ENCODE assay signal across 3 cellular contexts in the genomic region with DNA sequence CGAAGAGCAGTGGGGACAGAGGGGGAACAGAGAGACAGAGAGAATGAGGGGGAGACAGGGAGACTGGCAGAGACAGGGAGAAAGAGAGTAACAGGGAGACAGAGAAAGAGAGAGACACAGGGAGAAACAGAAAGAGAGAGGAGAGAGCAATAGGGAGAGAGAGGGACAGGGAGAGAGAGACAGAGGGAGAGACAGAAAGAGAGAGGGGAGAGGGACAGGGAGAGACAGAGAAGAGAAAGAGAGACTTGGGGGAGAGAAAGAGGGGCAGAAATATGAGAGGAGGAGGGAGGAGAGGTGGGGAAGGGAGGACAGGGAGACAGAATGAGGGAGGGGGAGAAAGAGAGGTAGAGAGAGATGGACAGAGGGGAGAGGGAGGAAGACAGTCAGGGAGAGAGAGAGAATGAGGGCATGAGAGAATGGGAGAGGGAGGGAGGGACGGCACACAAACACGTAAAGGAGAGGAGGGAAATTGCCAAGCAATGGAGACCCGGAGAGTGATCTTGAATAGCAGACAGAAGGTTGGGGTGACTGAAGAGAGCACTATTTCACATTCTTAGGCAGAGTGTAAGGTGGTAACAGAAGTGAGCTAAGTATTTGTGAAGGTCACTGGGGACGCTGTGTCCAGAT.
TF ChIP-seq lines count a peak whose summit lies in the region.

No MANE protein-coding gene starts in this region.

TF ChIP-seq in A549, 52 proteins besides CTCF, POLR2A, EP300 and RAD21:
- TF ChIP-seq EHF (CRISPR knock-in tag; IDR thresholded peaks at IDR 0.05), result no peak
- no peak for TF ChIP-seq HDAC2 (IDR thresholded peaks at IDR 0.05)
- no peak for TF ChIP-seq MAFK (IDR thresholded peaks at IDR 0.05; ENCODE audit: partially characterized antibody)
- TF ChIP-seq POLR2AphosphoS2 (conservative IDR thresholded peaks at IDR 0.05; ENCODE audit: low read length), result no peak
- no peak for TF ChIP-seq MYC (IDR thresholded peaks at IDR 0.05; ENCODE audit: borderline replicate concordance, low read length)
- TF ChIP-seq RCOR1 (IDR thresholded peaks at IDR 0.05; ENCODE audit: low read depth, low read length), result no peak
- TF ChIP-seq ATOH8 (CRISPR knock-in tag; IDR thresholded peaks at IDR 0.05; ENCODE audit: low read depth), result no peak
- TF ChIP-seq ZC3H11A (IDR thresholded peaks at IDR 0.05), result no peak
- no peak for TF ChIP-seq CHD2 (IDR thresholded peaks at IDR 0.05; ENCODE audit: low read length, partially characterized antibody)
- TF ChIP-seq ZSCAN20 (CRISPR knock-in tag; IDR thresholded peaks at IDR 0.05), result no peak
- no peak for TF ChIP-seq HOXB5 (CRISPR knock-in tag; IDR thresholded peaks at IDR 0.05)
- no peak for TF ChIP-seq PBX3 (IDR thresholded peaks at IDR 0.05)
- TF ChIP-seq BHLHE40 (IDR thresholded peaks at IDR 0.05; ENCODE audit: low read depth, low read length), result no peak
- no peak for TF ChIP-seq RFX5 (IDR thresholded peaks at IDR 0.05)
- TF ChIP-seq CBX8 (IDR thresholded peaks at IDR 0.05), result no peak
- TF ChIP-seq HOXA7 (CRISPR knock-in tag; IDR thresholded peaks at IDR 0.05), result no peak
- TF ChIP-seq JUN (IDR thresholded peaks at IDR 0.05), result no peak

TF ChIP-seq in IMR-90, 13 proteins besides CTCF, POLR2A, EP300 and RAD21:
- TF ChIP-seq CHD1 (IDR thresholded peaks at IDR 0.05; ENCODE audit: low read depth, low read length) (no peak), MAFK (IDR thresholded peaks at IDR 0.05; ENCODE audit: low read depth, low read length) (no peak), SMC3 (IDR thresholded peaks at IDR 0.05; ENCODE audit: low read depth, low read length) (no peak), RFX5 (IDR thresholded peaks at IDR 0.05; ENCODE audit: low read depth, low read length) (no peak), MXI1 (IDR thresholded peaks at IDR 0.05; ENCODE audit: borderline replicate concordance, low read depth, low read length) (no peak), BHLHE40 (IDR thresholded peaks at IDR 0.05; ENCODE audit: low read depth, low read length) (no peak), FOS (IDR thresholded peaks at IDR 0.05; ENCODE audit: low read depth, low read length) (no peak), USF2 (IDR thresholded peaks at IDR 0.05; ENCODE audit: low read depth, low read length) (no peak)
TF ChIP-seq in IMR-90: peak in this region for 0.

TF ChIP-seq in HEK293T, 16 proteins besides CTCF, POLR2A, EP300 and RAD21:
- TF ChIP-seq ELF4 (IDR thresholded peaks at IDR 0.05) (no peak), ZNF384 (IDR thresholded peaks at IDR 0.05) (no peak), SP1 (IDR thresholded peaks at IDR 0.05) (no peak), FOXK2 (IDR thresholded peaks at IDR 0.05) (no peak), PKNOX1 (IDR thresholded peaks at IDR 0.05) (no peak), SUZ12 (IDR thresholded peaks at IDR 0.05) (no peak), BHLHE40 (IDR thresholded peaks at IDR 0.05; ENCODE audit: borderline replicate concordance) (no peak), ARNT (IDR thresholded peaks at IDR 0.05) (no peak), FOXM1 (IDR thresholded peaks at IDR 0.05; ENCODE audit: borderline replicate concordance) (no peak), TARDBP (IDR thresholded peaks at IDR 0.05) (no peak)
